In the genomic region with DNA sequence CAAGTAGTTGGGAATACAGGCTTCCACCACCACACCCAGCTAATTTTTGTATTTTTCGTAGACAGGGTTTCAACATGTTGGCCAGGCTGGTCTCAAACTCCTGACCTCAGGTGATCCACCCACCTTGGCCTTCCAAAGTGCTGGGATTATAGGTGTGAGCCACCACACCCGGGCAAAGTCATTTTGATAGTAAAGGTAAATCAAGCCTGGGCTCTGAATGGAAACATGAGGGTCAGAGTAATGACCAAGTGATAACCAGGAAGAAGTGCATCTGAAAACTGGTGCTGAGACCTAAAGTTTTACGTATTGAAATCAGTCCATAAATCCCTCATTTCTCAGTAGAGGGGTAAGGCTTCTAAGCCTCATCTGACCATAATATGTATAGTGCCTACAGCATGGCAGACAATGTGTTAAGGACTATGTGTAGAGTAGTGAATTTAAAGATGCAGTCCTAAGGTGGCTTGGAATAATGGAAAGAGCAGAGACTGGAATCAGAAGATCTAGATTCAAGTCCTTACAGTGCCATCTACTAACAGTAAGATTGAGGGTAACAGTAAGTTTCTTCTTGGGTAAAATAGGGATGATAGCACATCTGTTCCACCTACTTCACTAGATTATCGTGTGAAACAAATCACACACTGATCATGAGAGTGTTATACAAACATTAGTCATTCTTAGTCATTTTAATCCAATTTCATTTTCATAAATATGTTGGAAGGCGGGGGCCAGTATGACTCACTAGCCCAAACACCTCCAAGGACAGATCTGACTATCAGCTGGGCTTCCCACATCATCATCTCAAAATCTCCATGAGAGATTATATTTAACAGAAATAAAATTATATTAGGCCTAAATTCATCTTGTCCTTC, we compare ENCODE assay signal across 1 cellular context.
A peak's percentile ranks its signal among the peaks of the same experiment; 100 is the strongest.
TF ChIP-seq lines count a peak whose summit lies in the region.

No MANE protein-coding gene starts in this region.

TF ChIP-seq in GM12878, 131 proteins besides CTCF, POLR2A, EP300 and RAD21 (continued from another document and continues in another):
- TF ChIP-seq, protein P1, sequence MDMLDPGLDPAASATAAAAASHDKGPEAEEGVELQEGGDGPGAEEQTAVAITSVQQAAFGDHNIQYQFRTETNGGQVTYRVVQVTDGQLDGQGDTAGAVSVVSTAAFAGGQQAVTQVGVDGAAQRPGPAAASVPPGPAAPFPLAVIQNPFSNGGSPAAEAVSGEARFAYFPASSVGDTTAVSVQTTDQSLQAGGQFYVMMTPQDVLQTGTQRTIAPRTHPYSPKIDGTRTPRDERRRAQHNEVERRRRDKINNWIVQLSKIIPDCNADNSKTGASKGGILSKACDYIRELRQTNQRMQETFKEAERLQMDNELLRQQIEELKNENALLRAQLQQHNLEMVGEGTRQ (IDR thresholded peaks at IDR 0.05; ENCODE audit: borderline replicate concordance, low read depth, low read length), result no peak
- no peak for TF ChIP-seq ASH2L (IDR thresholded peaks at IDR 0.05; ENCODE audit: borderline replicate concordance, low read depth)
- TF ChIP-seq SMARCA5 (IDR thresholded peaks at IDR 0.05), result peak; percentile 52; the same call in 1 of the 2 replicates
- TF ChIP-seq ZNF384 (IDR thresholded peaks at IDR 0.05; ENCODE audit: borderline replicate concordance, low read depth, low read length), result no peak
- no peak for TF ChIP-seq MXI1 (IDR thresholded peaks at IDR 0.05; ENCODE audit: low read depth, low read length)
- TF ChIP-seq, protein P2, sequence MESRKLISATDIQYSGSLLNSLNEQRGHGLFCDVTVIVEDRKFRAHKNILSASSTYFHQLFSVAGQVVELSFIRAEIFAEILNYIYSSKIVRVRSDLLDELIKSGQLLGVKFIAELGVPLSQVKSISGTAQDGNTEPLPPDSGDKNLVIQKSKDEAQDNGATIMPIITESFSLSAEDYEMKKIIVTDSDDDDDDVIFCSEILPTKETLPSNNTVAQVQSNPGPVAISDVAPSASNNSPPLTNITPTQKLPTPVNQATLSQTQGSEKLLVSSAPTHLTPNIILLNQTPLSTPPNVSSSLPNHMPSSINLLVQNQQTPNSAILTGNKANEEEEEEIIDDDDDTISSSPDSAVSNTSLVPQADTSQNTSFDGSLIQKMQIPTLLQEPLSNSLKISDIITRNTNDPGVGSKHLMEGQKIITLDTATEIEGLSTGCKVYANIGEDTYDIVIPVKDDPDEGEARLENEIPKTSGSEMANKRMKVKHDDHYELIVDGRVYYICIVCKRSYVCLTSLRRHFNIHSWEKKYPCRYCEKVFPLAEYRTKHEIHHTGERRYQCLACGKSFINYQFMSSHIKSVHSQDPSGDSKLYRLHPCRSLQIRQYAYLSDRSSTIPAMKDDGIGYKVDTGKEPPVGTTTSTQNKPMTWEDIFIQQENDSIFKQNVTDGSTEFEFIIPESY (IDR thresholded peaks at IDR 0.05), result no peak
- TF ChIP-seq YBX1 (IDR thresholded peaks at IDR 0.05), result no peak
- TF ChIP-seq NFIC (IDR thresholded peaks at IDR 0.05; ENCODE audit: low read depth, low read length), result peak; percentile 96
- TF ChIP-seq SIX5 (IDR thresholded peaks at IDR 0.05; ENCODE audit: low read depth, low read length, severe bottlenecking), result no peak
- TF ChIP-seq POLR2AphosphoS2 (IDR thresholded peaks at IDR 0.05; ENCODE audit: low read depth, low read length), result no peak
- TF ChIP-seq, protein P3, sequence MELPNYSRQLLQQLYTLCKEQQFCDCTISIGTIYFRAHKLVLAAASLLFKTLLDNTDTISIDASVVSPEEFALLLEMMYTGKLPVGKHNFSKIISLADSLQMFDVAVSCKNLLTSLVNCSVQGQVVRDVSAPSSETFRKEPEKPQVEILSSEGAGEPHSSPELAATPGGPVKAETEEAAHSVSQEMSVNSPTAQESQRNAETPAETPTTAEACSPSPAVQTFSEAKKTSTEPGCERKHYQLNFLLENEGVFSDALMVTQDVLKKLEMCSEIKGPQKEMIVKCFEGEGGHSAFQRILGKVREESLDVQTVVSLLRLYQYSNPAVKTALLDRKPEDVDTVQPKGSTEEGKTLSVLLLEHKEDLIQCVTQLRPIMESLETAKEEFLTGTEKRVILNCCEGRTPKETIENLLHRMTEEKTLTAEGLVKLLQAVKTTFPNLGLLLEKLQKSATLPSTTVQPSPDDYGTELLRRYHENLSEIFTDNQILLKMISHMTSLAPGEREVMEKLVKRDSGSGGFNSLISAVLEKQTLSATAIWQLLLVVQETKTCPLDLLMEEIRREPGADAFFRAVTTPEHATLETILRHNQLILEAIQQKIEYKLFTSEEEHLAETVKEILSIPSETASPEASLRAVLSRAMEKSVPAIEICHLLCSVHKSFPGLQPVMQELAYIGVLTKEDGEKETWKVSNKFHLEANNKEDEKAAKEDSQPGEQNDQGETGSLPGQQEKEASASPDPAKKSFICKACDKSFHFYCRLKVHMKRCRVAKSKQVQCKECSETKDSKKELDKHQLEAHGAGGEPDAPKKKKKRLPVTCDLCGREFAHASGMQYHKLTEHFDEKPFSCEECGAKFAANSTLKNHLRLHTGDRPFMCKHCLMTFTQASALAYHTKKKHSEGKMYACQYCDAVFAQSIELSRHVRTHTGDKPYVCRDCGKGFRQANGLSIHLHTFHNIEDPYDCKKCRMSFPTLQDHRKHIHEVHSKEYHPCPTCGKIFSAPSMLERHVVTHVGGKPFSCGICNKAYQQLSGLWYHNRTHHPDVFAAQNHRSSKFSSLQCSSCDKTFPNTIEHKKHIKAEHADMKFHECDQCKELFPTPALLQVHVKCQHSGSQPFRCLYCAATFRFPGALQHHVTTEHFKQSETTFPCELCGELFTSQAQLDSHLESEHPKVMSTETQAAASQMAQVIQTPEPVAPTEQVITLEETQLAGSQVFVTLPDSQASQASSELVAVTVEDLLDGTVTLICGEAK (IDR thresholded peaks at IDR 0.05; ENCODE audit: borderline replicate concordance), result no peak
- TF ChIP-seq TBL1XR1 (IDR thresholded peaks at IDR 0.05; ENCODE audit: low read depth, low read length), result no peak
- peak; percentile 79 for TF ChIP-seq IKZF1 (conservative IDR thresholded peaks at IDR 0.05)
- 0 out of 4 replicates have a peak, but pooled peaks of 1 of the 2 experiments have one; percentile 27 for TF ChIP-seq CEBPB (IDR thresholded peaks at IDR 0.05; ENCODE audit: borderline replicate concordance in 1 of 2, low read depth in 2 of 2, low read length in 2 of 2)
- peak; percentile 84 for TF ChIP-seq MTA2 (IDR thresholded peaks at IDR 0.05; ENCODE audit: low read depth)
- TF ChIP-seq, protein P4, sequence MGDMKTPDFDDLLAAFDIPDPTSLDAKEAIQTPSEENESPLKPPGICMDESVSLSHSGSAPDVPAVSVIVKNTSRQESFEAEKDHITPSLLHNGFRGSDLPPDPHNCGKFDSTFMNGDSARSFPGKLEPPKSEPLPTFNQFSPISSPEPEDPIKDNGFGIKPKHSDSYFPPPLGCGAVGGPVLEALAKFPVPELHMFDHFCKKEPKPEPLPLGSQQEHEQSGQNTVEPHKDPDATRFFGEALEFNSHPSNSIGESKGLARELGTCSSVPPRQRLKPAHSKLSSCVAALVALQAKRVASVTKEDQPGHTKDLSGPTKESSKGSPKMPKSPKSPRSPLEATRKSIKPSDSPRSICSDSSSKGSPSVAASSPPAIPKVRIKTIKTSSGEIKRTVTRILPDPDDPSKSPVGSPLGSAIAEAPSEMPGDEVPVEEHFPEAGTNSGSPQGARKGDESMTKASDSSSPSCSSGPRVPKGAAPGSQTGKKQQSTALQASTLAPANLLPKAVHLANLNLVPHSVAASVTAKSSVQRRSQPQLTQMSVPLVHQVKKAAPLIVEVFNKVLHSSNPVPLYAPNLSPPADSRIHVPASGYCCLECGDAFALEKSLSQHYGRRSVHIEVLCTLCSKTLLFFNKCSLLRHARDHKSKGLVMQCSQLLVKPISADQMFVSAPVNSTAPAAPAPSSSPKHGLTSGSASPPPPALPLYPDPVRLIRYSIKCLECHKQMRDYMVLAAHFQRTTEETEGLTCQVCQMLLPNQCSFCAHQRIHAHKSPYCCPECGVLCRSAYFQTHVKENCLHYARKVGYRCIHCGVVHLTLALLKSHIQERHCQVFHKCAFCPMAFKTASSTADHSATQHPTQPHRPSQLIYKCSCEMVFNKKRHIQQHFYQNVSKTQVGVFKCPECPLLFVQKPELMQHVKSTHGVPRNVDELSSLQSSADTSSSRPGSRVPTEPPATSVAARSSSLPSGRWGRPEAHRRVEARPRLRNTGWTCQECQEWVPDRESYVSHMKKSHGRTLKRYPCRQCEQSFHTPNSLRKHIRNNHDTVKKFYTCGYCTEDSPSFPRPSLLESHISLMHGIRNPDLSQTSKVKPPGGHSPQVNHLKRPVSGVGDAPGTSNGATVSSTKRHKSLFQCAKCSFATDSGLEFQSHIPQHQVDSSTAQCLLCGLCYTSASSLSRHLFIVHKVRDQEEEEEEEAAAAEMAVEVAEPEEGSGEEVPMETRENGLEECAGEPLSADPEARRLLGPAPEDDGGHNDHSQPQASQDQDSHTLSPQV (IDR thresholded peaks at IDR 0.05), result no peak
- peak; percentile 73; the same call in 1 of the 2 replicates for TF ChIP-seq PAX5 (IDR thresholded peaks at IDR 0.05; ENCODE audit: borderline replicate concordance, low read depth, low read length)
- 0 out of 2 replicates have a peak, but pooled peaks have one; percentile 8 for TF ChIP-seq TCF7 (IDR thresholded peaks at IDR 0.05; ENCODE audit: borderline replicate concordance)
- TF ChIP-seq, protein P5, sequence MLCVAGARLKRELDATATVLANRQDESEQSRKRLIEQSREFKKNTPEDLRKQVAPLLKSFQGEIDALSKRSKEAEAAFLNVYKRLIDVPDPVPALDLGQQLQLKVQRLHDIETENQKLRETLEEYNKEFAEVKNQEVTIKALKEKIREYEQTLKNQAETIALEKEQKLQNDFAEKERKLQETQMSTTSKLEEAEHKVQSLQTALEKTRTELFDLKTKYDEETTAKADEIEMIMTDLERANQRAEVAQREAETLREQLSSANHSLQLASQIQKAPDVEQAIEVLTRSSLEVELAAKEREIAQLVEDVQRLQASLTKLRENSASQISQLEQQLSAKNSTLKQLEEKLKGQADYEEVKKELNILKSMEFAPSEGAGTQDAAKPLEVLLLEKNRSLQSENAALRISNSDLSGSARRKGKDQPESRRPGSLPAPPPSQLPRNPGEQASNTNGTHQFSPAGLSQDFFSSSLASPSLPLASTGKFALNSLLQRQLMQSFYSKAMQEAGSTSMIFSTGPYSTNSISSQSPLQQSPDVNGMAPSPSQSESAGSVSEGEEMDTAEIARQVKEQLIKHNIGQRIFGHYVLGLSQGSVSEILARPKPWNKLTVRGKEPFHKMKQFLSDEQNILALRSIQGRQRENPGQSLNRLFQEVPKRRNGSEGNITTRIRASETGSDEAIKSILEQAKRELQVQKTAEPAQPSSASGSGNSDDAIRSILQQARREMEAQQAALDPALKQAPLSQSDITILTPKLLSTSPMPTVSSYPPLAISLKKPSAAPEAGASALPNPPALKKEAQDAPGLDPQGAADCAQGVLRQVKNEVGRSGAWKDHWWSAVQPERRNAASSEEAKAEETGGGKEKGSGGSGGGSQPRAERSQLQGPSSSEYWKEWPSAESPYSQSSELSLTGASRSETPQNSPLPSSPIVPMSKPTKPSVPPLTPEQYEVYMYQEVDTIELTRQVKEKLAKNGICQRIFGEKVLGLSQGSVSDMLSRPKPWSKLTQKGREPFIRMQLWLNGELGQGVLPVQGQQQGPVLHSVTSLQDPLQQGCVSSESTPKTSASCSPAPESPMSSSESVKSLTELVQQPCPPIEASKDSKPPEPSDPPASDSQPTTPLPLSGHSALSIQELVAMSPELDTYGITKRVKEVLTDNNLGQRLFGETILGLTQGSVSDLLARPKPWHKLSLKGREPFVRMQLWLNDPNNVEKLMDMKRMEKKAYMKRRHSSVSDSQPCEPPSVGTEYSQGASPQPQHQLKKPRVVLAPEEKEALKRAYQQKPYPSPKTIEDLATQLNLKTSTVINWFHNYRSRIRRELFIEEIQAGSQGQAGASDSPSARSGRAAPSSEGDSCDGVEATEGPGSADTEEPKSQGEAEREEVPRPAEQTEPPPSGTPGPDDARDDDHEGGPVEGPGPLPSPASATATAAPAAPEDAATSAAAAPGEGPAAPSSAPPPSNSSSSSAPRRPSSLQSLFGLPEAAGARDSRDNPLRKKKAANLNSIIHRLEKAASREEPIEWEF (IDR thresholded peaks at IDR 0.05; ENCODE audit: insufficient replicate concordance, low read depth, low read length), result no peak
- TF ChIP-seq, protein P6, sequence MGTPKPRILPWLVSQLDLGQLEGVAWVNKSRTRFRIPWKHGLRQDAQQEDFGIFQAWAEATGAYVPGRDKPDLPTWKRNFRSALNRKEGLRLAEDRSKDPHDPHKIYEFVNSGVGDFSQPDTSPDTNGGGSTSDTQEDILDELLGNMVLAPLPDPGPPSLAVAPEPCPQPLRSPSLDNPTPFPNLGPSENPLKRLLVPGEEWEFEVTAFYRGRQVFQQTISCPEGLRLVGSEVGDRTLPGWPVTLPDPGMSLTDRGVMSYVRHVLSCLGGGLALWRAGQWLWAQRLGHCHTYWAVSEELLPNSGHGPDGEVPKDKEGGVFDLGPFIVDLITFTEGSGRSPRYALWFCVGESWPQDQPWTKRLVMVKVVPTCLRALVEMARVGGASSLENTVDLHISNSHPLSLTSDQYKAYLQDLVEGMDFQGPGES (IDR thresholded peaks at IDR 0.05), result no peak
- no peak for TF ChIP-seq SMAD5 (IDR thresholded peaks at IDR 0.05; ENCODE audit: low read depth)
- TF ChIP-seq ETV6 (conservative IDR thresholded peaks at IDR 0.05 in 1 of 2, IDR thresholded peaks at IDR 0.05 in 1 of 2; ENCODE audit: borderline replicate concordance in 1 of 2, low read depth in 1 of 2), result peak in 1 of 2 experiments; percentile 12; a peak in 1 of 4 replicates
- TF ChIP-seq HCFC1 (IDR thresholded peaks at IDR 0.05; ENCODE audit: low read length), result no peak
- TF ChIP-seq, protein P7, sequence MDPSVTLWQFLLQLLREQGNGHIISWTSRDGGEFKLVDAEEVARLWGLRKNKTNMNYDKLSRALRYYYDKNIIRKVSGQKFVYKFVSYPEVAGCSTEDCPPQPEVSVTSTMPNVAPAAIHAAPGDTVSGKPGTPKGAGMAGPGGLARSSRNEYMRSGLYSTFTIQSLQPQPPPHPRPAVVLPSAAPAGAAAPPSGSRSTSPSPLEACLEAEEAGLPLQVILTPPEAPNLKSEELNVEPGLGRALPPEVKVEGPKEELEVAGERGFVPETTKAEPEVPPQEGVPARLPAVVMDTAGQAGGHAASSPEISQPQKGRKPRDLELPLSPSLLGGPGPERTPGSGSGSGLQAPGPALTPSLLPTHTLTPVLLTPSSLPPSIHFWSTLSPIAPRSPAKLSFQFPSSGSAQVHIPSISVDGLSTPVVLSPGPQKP (IDR thresholded peaks at IDR 0.05; ENCODE audit: low read depth, low read length), result no peak
- no peak for TF ChIP-seq FOXK2 (IDR thresholded peaks at IDR 0.05)
- TF ChIP-seq, protein P8, sequence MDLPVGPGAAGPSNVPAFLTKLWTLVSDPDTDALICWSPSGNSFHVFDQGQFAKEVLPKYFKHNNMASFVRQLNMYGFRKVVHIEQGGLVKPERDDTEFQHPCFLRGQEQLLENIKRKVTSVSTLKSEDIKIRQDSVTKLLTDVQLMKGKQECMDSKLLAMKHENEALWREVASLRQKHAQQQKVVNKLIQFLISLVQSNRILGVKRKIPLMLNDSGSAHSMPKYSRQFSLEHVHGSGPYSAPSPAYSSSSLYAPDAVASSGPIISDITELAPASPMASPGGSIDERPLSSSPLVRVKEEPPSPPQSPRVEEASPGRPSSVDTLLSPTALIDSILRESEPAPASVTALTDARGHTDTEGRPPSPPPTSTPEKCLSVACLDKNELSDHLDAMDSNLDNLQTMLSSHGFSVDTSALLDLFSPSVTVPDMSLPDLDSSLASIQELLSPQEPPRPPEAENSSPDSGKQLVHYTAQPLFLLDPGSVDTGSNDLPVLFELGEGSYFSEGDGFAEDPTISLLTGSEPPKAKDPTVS (IDR thresholded peaks at IDR 0.05; ENCODE audit: low read depth, low read length), result no peak
- peak; percentile 54; the same call in 1 of the 2 replicates for TF ChIP-seq GABPA (IDR thresholded peaks at IDR 0.05; ENCODE audit: low read depth)
